In genomic region chr14:60164717-60165546, GRCh38 we compare ENCODE assay signal across 8 cellular contexts. TPM values are rescaled to one million over a fixed set of nuclear protein-coding genes. Genes with fewer than 3 reads are reported as not detected.
DNase-seq lines count a peak whose midpoint lies in the region; ATAC-seq and TF ChIP-seq lines count a peak whose summit lies in the region.

TSS of gene DHRS7 (minus strand) at chr14:60165398. CDS start at chr14:60165309, 89 bp downstream.

- H3K4me3 Mint-ChIP-seq in progenitor cell of endocrine pancreas (ENCODE audit: low read depth) = peak within 1 kb of the TSS; percentile 90

- intact Hi-C loops in heart right ventricle (cut with DNase I) = loop anchor here in 7 of 10 donors (1.0 to 10.0 kb wide), 8 partner anchors 70 to 198 kb away; partner anchors contain the start of genes PCNX4 (in 6 of the 7) and PPM1A (in 1 of the 7)

- peaks cover 1% of the 10 kb centered on the region for H3K36me3 Mint-ChIP-seq in progenitor cell of endocrine pancreas (ENCODE audit: insufficient read depth)

- 0 to 3% methylated on average over 65 to 68 of the region's 68 CpGs for WGBS in heart right ventricle, 2 donors

- H3K27me3 Mint-ChIP-seq in progenitor cell of endocrine pancreas = peaks cover 3% of the 10 kb centered on the region

- H3K4me1 Mint-ChIP-seq in progenitor cell of endocrine pancreas (ENCODE audit: low read depth) = peaks cover 11% of the 10 kb centered on the region

- H3K36me3 ChIP-seq in HAP-1 (replicated peaks) (no peaks in the 10 kb centered on the region), MG63 (no peaks in the 10 kb centered on the region), adipocyte (ENCODE audit: control insufficient read depth, insufficient read depth, low read length, severe bottlenecking) (no peaks in the 10 kb centered on the region), heart right ventricle (peaks cover 0 to 6% (median 0%) of the 10 kb centered on the region in 9 donors)

- ATAC-seq in heart right ventricle = peak; percentile 98 to 100 (median 99)

- H3K9me3 Mint-ChIP-seq in progenitor cell of endocrine pancreas (ENCODE audit: low read depth) = no peaks in the 10 kb centered on the region

- H3K9ac ChIP-seq in adipocyte (ENCODE audit: low read length) = peak within 1 kb of the TSS; percentile 93

- peak within 1 kb of the TSS; percentile 75 for H3K4me3 ChIP-seq in GM08714 (ENCODE audit: low read length)
- peak within 1 kb of the TSS; percentile 74 for H3K4me3 ChIP-seq in HAP-1
- peak within 1 kb of the TSS; percentile 74 for H3K4me3 ChIP-seq in MG63
- H3K4me3 ChIP-seq in adipocyte (ENCODE audit: low read length) = peak within 1 kb of the TSS; percentile 99
- peak within 1 kb of the TSS; percentile 72 to 96 (median 82) for H3K4me3 ChIP-seq in heart right ventricle

- TF ChIP-seq CTCF in heart right ventricle (IDR thresholded peaks at IDR 0.05) (peak in 6 of 9 donors; percentile 45 to 83 (median 60)), progenitor cell of endocrine pancreas (IDR thresholded peaks at IDR 0.05; ENCODE audit: unreplicated experiment) (peak; percentile 55)

- H3K27ac ChIP-seq in heart right ventricle = peak within 1 kb of the TSS; percentile 79 to 96 (median 90)

- peak within 1 kb of the TSS; percentile 98 for H3K27ac Mint-ChIP-seq in progenitor cell of endocrine pancreas

- DNase-seq in HAP-1 (ENCODE audit: low spot score in 2 of 2) = peak; percentile 69 to 82
- peak; percentile 82 for DNase-seq in MG63
- DNase-seq in SW480 (ENCODE audit: low spot score) = peak; percentile 81
- peak; percentile 96 for DNase-seq in adipocyte (ENCODE audit: low read depth)
- DNase-seq in heart right ventricle = peak; percentile 82 to 90
- peak; percentile 72 for DNase-seq in progenitor cell of endocrine pancreas (ENCODE audit: low spot score, unreplicated experiment)
- DNase-seq in ureter (ENCODE audit: low spot score) = peak; percentile 83

- H3K9me3 ChIP-seq in HAP-1 (no peaks in the 10 kb centered on the region), MG63 (no peaks in the 10 kb centered on the region), adipocyte (ENCODE audit: control insufficient read depth, low read length) (no peaks in the 10 kb centered on the region), heart right ventricle (no peaks in the 10 kb centered on the region)

- H3K4me1 ChIP-seq in HAP-1 (peaks cover 13% of the 10 kb centered on the region), adipocyte (ENCODE audit: control insufficient read depth, insufficient read depth, low read length) (peaks cover 27% of the 10 kb centered on the region), heart right ventricle (peaks cover 0 to 52% (median 17%) of the 10 kb centered on the region in 9 donors)

- in situ Hi-C loops in HAP-1 (cut with MboI; ENCODE audit: low sequenced_read_pairs) = loop anchor here (10.0 kb wide), 2 partner anchors 100 to 200 kb away; no protein-coding TSS in a partner anchor

- no peaks in the 10 kb centered on the region for H3K27me3 ChIP-seq in HAP-1 (ENCODE audit: low read depth)
- no peaks in the 10 kb centered on the region for H3K27me3 ChIP-seq in MG63
- H3K27me3 ChIP-seq in adipocyte (replicated peaks; ENCODE audit: control insufficient read depth, insufficient read depth, low read length) = no peaks in the 10 kb centered on the region
- no peaks in the 10 kb centered on the region for H3K27me3 ChIP-seq in heart right ventricle

RNA-seq across cellular contexts. Expression of gene DHRS7, which starts in this region (rescaled TPM):
- 31.8 and 33.8 TPM in 2 replicates for total RNA-seq in MG63 (2014; rRNA removed; shearing (Covaris generic); ENCODE audit: low replicate concordance)
- total RNA-seq in heart right ventricle = 10 to 100 TPM; 24.5 to 55.5 (median 32.1) TPM
- polyA plus RNA-seq in heart right ventricle = 10 to 100 TPM; 38.1 to 73.9 TPM
- 76.5 and 79.9 TPM in 2 replicates for total RNA-seq in progenitor cell of endocrine pancreas
- 59.6 TPM for total RNA-seq in ureter

Comparison
In these comparisons a context has a peak if more than half of its experiments do, and no peak if none do; other contexts are left out.
1. Peak in every context shown above with its lines: DNase-seq, ATAC-seq, H3K4me3 ChIP-seq and H3K27ac ChIP-seq.